28 cellular contexts compared by ENCODE assay signal in genomic region chr3:73577704-73578103, GRCh38. TPM values are rescaled to one million over a fixed set of nuclear protein-coding genes. Genes with fewer than 3 reads are reported as not detected.
"Had no signal": no experiment of that assay in that cellular context is flagged by ENCODE, and none has a peak within 500 bp of the region (broad histone marks: within the 10 kb centered on the region; RNA-seq: fewer than 3 reads in every experiment).

No MANE protein-coding gene starts in this region.

- H3K79me2 ChIP-seq: parathyroid adenoma had no signal

- H3K27me3 ChIP-seq: ascending aorta, brain microvascular endothelial cell, heart left ventricle, right atrium auricular region, testis, transverse colon had no signal

- H3K9ac ChIP-seq: parathyroid adenoma had no signal

- H3K27ac ChIP-seq: foreskin keratinocyte, heart left ventricle, left lung, parathyroid adenoma, right atrium auricular region, testis, transverse colon, WERI-Rb-1 had no signal

- ATAC-seq: activated CD4-positive, CD25-positive, alpha-beta regulatory T cell treated with anti-CD3 and anti-CD28 coated beads, Interleukin-2, amount 50 U/mL, for 24 hours; effector memory CD8-positive, alpha-beta T cell; esophagus mucosa; foreskin keratinocyte; heart left ventricle; left lung; stimulated activated naive CD8-positive, alpha-beta T cell treated with anti-CD3 and anti-CD28 coated beads, Interleukin-15, Interleukin-2, amounts not matched to agents 100 U/mL and 50 U/mL, for 24 hours had no signal

- H3K4me3 ChIP-seq: ascending aorta, heart left ventricle, left lung, lung, right atrium auricular region, testis, transverse colon had no signal

- H3K36me3 ChIP-seq: ascending aorta, brain microvascular endothelial cell, heart left ventricle, left lung, right atrium auricular region, transverse colon, WERI-Rb-1 had no signal

- H2AFZ ChIP-seq: parathyroid adenoma had no signal

- H3K9me3 ChIP-seq: ascending aorta, heart left ventricle, left lung, right atrium auricular region, testis, transverse colon had no signal

- DNase-seq: activated CD4-positive, alpha-beta T cell treated with anti-CD3 and anti-CD28 coated beads for 48 hours; activated CD4-positive, alpha-beta T cell treated with anti-CD3 and anti-CD28 coated beads, Interleukin-2, amount 50 U/mL, for 48 hours; activated CD8-positive, alpha-beta memory T cell treated with anti-CD3 and anti-CD28 coated beads for 24 hours; activated effector memory CD4-positive, alpha-beta T cell treated with Interleukin-2 at 50 U/mL for 16 hours; activated naive CD4-positive, alpha-beta T cell treated with anti-CD3 and anti-CD28 coated beads, Interleukin-2, amount 10 ng/mL, durations not matched to agents 7 days and 5 days; activated naive CD8-positive, alpha-beta T cell treated with anti-CD3 and anti-CD28 coated beads, Interleukin-2, amount 10 ng/mL, durations not matched to agents 7 days and 5 days; cortex of kidney; effector memory CD8-positive, alpha-beta T cell; foreskin keratinocyte; heart left ventricle; hypothalamus; left lung; naive B cell; stimulated activated CD4-positive, alpha-beta T cell treated with anti-CD3 and anti-CD28 coated beads, Interleukin-2, amount 100 ng/mL, for 48 hours; stimulated activated naive CD8-positive, alpha-beta T cell treated with anti-CD3 and anti-CD28 coated beads, Interleukin-15, Interleukin-2, amounts not matched to agents 100 U/mL and 50 U/mL, for 24 hours; testis; transverse colon; WERI-Rb-1 had no signal

- H3K4me1 ChIP-seq: foreskin keratinocyte, parathyroid adenoma, testis had no signal

RNA-seq across cellular contexts. Expression of gene PDZRN3, which starts 47.0 kb away (rescaled TPM):
- total RNA-seq: activated naive CD8-positive, alpha-beta T cell treated with anti-CD3 and anti-CD28 coated beads, Interleukin-2, amount 10 ng/mL, durations not matched to agents 7 days and 5 days; endothelial cell of umbilical vein; pulmonary artery endothelial cell; T-helper 1 cell treated with Interleukin-12 subunit alpha and Interleukin-12 subunit beta and Interleukin-4 antibody, amounts not matched to agents 30 ng/mL and 1 ng/mL, for 36 hours had no signal
- polyA plus RNA-seq: endothelial cell of umbilical vein, foreskin keratinocyte had no signal
